In the genomic region with DNA sequence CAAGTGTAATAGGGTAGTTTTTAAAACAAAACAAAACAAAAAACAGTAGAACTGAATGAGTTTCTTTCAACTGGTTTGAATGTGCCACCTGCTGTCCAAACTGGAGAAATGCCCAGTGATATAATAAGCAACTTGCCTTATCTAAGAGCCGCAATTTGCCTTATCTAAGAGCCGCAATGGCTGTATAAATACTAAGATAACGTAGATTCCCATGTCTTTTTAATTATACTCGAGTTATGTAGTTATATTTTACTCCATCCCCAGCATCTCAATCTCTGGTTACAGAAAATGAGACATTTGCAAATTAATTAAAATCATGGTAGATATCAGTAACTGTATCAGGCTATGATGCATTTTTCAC, we compare ENCODE assay signal across 9 cellular contexts.
DNase-seq lines count a peak whose midpoint lies in the region; ATAC-seq, FAIRE-seq and TF ChIP-seq lines count a peak whose summit lies in the region.
"Had no signal": no experiment of that assay in that cellular context is flagged by ENCODE, and none has a peak within 500 bp of the region (broad histone marks: within the 10 kb centered on the region; RNA-seq: fewer than 3 reads in every experiment).

No MANE protein-coding gene starts in this region.

- TF ChIP-seq CTCF in astrocyte (IDR thresholded peaks at IDR 0.05; ENCODE audit: insufficient read depth, low read depth, low read length) (peak; percentile 69), upper lobe of left lung (IDR thresholded peaks at IDR 0.05) (peak; percentile 54 to 72 (median 64)), coronary artery (IDR thresholded peaks at IDR 0.05) (no peak)

- peak in 1 of 2 donors; percentile 41 for ATAC-seq in upper lobe of left lung (ENCODE audit: low FRiP score in 2 of 2)

- no peak overlapping the region for H3K27ac ChIP-seq in astrocyte (ENCODE audit: low read depth, low read length)
- H3K27ac ChIP-seq in upper lobe of left lung = no peak overlapping the region
- H3K27ac ChIP-seq in coronary artery = no peak overlapping the region

- H3K4me1 Mint-ChIP-seq in astrocyte (ENCODE audit: low read depth, unreplicated experiment) = peaks cover 42% of the 10 kb centered on the region

- H3K27me3 ChIP-seq in astrocyte (ENCODE audit: insufficient read depth, low read length) = no peaks in the 10 kb centered on the region
- H3K27me3 ChIP-seq in upper lobe of left lung = no peaks in the 10 kb centered on the region

- no peak overlapping the region for H3K27ac Mint-ChIP-seq in astrocyte (ENCODE audit: unreplicated experiment)
- H3K27ac Mint-ChIP-seq: activated naive CD4-positive, alpha-beta T cell treated with anti-CD3 and anti-CD28 coated beads, Interleukin-2, amount 50 U/mL, for 24 hours had no signal

- no peak for TF ChIP-seq EP300 in upper lobe of left lung (IDR thresholded peaks at IDR 0.05)

- no peak for TF ChIP-seq POLR2A in upper lobe of left lung (IDR thresholded peaks at IDR 0.05)

- H3K4me1 ChIP-seq in astrocyte (ENCODE audit: insufficient read depth, low read length) (peaks cover 14% of the 10 kb centered on the region), upper lobe of left lung (peaks cover 0 to 32% (median 2%) of the 10 kb centered on the region in 4 donors)

- H3K9me3 ChIP-seq in astrocyte (ENCODE audit: insufficient read depth, low read depth, low read length) (no peaks in the 10 kb centered on the region), upper lobe of left lung (no peaks in the 10 kb centered on the region)

- H3K9ac ChIP-seq in astrocyte (ENCODE audit: low read length) = no peak overlapping the region

- peak; percentile 6 for DNase-seq in SKM-1 (lab: John Stamatoyannopoulos, UW; ENCODE audit: unreplicated experiment)
- DNase-seq in SKM-1 treated with dmso at 0.1 percent for 144 hours (lab: John Stamatoyannopoulos, UW; ENCODE audit: unreplicated experiment) = no peak
- DNase-seq in NCI-H1694 (lab: John Stamatoyannopoulos, UW) = peak; percentile 10
- peak; percentile 61 for DNase-seq in astrocyte (ENCODE audit: low read depth)
- DNase-seq in kidney glomerular epithelial cell (lab: John Stamatoyannopoulos, UW) = peak; percentile 3
- DNase-seq in upper lobe of left lung = no peak
- no peak for DNase-seq in central memory CD4-positive, alpha-beta T cell
- no peak for DNase-seq in coronary artery (ENCODE audit: low spot score)

- H3K4me2 ChIP-seq in astrocyte (ENCODE audit: low read length) = no peak overlapping the region

- H3K79me2 ChIP-seq in astrocyte (ENCODE audit: insufficient read depth, low read length) = peaks cover 14% of the 10 kb centered on the region

- H3K9me3 Mint-ChIP-seq in astrocyte (ENCODE audit: unreplicated experiment) = no peaks in the 10 kb centered on the region
- H3K9me3 Mint-ChIP-seq: activated naive CD4-positive, alpha-beta T cell treated with anti-CD3 and anti-CD28 coated beads, Interleukin-2, amount 50 U/mL, for 24 hours had no signal

- no peak overlapping the region for H3K4me3 Mint-ChIP-seq in astrocyte (ENCODE audit: unreplicated experiment)
- H3K4me3 Mint-ChIP-seq: activated naive CD4-positive, alpha-beta T cell treated with anti-CD3 and anti-CD28 coated beads, Interleukin-2, amount 50 U/mL, for 24 hours had no signal

- H3K36me3 ChIP-seq in astrocyte (ENCODE audit: insufficient read depth, low read length) (no peaks in the 10 kb centered on the region), upper lobe of left lung (peaks cover 0 to 10% (median 0%) of the 10 kb centered on the region in 4 donors)

- peaks cover 55% of the 10 kb centered on the region for H4K20me1 ChIP-seq in astrocyte (ENCODE audit: insufficient read depth, low read length)

- H3K4me3 ChIP-seq in astrocyte (ENCODE audit: insufficient read depth, low read depth, low read length) = no peak overlapping the region
- H3K4me3 ChIP-seq in upper lobe of left lung = no peak overlapping the region
- no peak overlapping the region for H3K4me3 ChIP-seq in coronary artery

- no peak overlapping the region for H2AFZ ChIP-seq in astrocyte (ENCODE audit: low read depth, low read length)

- no peaks in the 10 kb centered on the region for H3K27me3 Mint-ChIP-seq in astrocyte (ENCODE audit: low read depth, unreplicated experiment)
- H3K27me3 Mint-ChIP-seq: activated naive CD4-positive, alpha-beta T cell treated with anti-CD3 and anti-CD28 coated beads, Interleukin-2, amount 50 U/mL, for 24 hours had no signal

- H3K36me3 Mint-ChIP-seq in astrocyte (ENCODE audit: low read depth, unreplicated experiment) = peaks cover 10% of the 10 kb centered on the region

- WGBS in upper lobe of left lung, 2 donors = 7 to 20% methylated on average over 4 of the region's 4 CpGs

- FAIRE-seq in astrocyte (lab: Jason Lieb, UNC) = no peak

Comparison
In these comparisons a context has a peak if more than half of its experiments do, and no peak if none do; other contexts are left out.
1. DNase-seq: peak in SKM-1 (single experiment), NCI-H1694 (single experiment), astrocyte (single experiment) and kidney glomerular epithelial cell (single experiment); none in SKM-1 treated with dmso at 0.1 percent for 144 hours (single experiment), upper lobe of left lung (0 of 2), central memory CD4-positive, alpha-beta T cell (single experiment) and coronary artery (single experiment).